Comparison of ENCODE assay signal across 9 cellular contexts in genomic region chr7:110204527-110204926, GRCh38.
DNase-seq lines count a peak whose midpoint lies in the region; FAIRE-seq and TF ChIP-seq lines count a peak whose summit lies in the region.
"Had no signal": no experiment of that assay in that cellular context is flagged by ENCODE, and none has a peak within 500 bp of the region (broad histone marks: within the 10 kb centered on the region; RNA-seq: fewer than 3 reads in every experiment).

No MANE protein-coding gene starts in this region.

- no peak overlapping the region for H3K27ac Mint-ChIP-seq in progenitor cell of endocrine pancreas

- H3K9me3 Mint-ChIP-seq in progenitor cell of endocrine pancreas (ENCODE audit: low read depth) = peaks cover 23% of the 10 kb centered on the region

- H3K36me3 Mint-ChIP-seq in progenitor cell of endocrine pancreas (ENCODE audit: insufficient read depth) = no peaks in the 10 kb centered on the region

- no peaks in the 10 kb centered on the region for H3K27me3 Mint-ChIP-seq in progenitor cell of endocrine pancreas

- no peak overlapping the region for H3K4me3 Mint-ChIP-seq in progenitor cell of endocrine pancreas (ENCODE audit: low read depth)

- H3K4me1 Mint-ChIP-seq in progenitor cell of endocrine pancreas (ENCODE audit: low read depth) = peaks cover 15% of the 10 kb centered on the region

- FAIRE-seq in HTR-8/SVneo (lab: Jason Lieb, UNC) = no peak

- DNase-seq in NCI-H748 (lab: John Stamatoyannopoulos, UW; ENCODE audit: unreplicated experiment) = peak; percentile 34
- no peak for DNase-seq in NCI-H748 treated with DMSO at 0.1 percent for 48 hours (lab: John Stamatoyannopoulos, UW)
- DNase-seq in NCI-H460 (ENCODE audit: extremely low read depth, low read depth) = peak; percentile 19
- DNase-seq in ecto neural progenitor cell (ENCODE audit: low spot score) = peak; percentile 49
- DNase-seq in progenitor cell of endocrine pancreas (ENCODE audit: low spot score, unreplicated experiment) = no peak
- no peak for DNase-seq in CD1c-positive myeloid dendritic cell (ENCODE audit: extremely low spot score)
- DNase-seq in NCI-H2171 (lab: John Stamatoyannopoulos, UW) = no peak
- DNase-seq in HTR-8/SVneo (ENCODE audit: insufficient read length, low spot score) = no peak
- DNase-seq: kidney glomerular epithelial cell had no signal

- TF ChIP-seq CTCF in progenitor cell of endocrine pancreas (IDR thresholded peaks at IDR 0.05; ENCODE audit: unreplicated experiment) = peak; percentile 26

Comparison
In these comparisons a context has a peak if more than half of its experiments do, and no peak if none do; other contexts are left out.
1. DNase-seq: peak in NCI-H748 (single experiment), NCI-H460 (single experiment) and ecto neural progenitor cell (single experiment); none in NCI-H748 treated with DMSO at 0.1 percent for 48 hours (single experiment), progenitor cell of endocrine pancreas (single experiment), CD1c-positive myeloid dendritic cell (single experiment), NCI-H2171 (single experiment) and HTR-8/SVneo (single experiment).